12 cellular contexts compared by ENCODE assay signal in the genomic region with DNA sequence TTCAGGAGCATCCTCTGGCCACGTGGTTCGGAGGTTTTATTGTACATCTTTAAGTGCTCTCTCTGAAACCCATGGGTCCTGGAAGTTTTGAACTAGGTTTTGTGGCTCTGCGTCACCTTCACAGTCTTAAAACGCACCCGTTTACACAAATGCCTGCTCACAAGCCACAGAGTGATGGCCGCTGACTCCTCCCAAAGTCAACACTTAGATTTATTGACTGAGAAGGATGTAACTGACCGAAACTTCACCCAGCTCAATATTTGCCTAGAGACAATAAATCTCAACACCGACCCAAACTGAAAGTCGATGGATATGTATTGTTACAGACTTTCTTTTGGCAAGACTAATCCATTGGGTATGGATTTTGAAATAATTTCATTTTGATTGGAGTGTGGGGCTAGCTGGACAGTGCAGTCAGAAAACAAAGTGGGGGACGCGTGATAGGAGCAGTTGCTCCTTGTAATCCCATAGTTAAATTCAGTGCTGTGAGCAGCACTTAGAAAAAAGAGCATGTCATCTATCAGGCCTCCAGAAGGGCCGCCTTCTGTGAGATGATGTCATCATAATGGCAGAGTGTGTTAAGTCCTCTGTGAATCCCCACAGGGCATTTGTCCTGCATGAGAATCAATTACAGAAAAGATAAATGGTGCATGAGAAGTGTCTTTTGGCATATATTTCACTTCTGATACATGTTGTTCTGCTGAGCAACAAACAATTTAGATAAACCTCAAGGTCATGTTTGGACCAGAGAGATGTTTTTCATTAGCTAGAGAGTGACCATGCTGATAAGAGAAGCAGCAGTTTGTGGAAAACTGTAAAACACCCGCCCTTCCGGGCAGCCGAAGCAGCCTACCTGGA.
DNase-seq lines count a peak whose midpoint lies in the region; ATAC-seq and TF ChIP-seq lines count a peak whose summit lies in the region.
"Had no signal": no experiment of that assay in that cellular context is flagged by ENCODE, and none has a peak within 500 bp of the region (broad histone marks: within the 10 kb centered on the region; RNA-seq: fewer than 3 reads in every experiment).

No MANE protein-coding gene starts in this region.

- no peaks in the 10 kb centered on the region for H3K36me3 ChIP-seq in mucosa of descending colon (ENCODE audit: low read depth)

- H3K9me3 ChIP-seq in mucosa of descending colon: no peaks in the 10 kb centered on the region

- H3K4me3 ChIP-seq in choroid plexus epithelial cell (ENCODE audit: low read depth, low read length) (no peak overlapping the region), mucosa of descending colon (no peak overlapping the region)

- intact Hi-C loops in mucosa of descending colon (cut with DNase I, micrococcal nuclease): no loop called here

- TF ChIP-seq CTCF in choroid plexus epithelial cell (conservative IDR thresholded peaks at IDR 0.05; ENCODE audit: low read depth, low read length): no peak
- TF ChIP-seq CTCF in mucosa of descending colon (IDR thresholded peaks at IDR 0.05): no peak

- peak; percentile 88 for ATAC-seq in mucosa of descending colon
- no peak for ATAC-seq in HG03095 (IDR thresholded peaks at IDR 0.05; ENCODE audit: unreplicated experiment)
- ATAC-seq in GM21367 (IDR thresholded peaks at IDR 0.05; ENCODE audit: unreplicated experiment): no peak
- no peak for ATAC-seq in HG02588 (IDR thresholded peaks at IDR 0.05; ENCODE audit: unreplicated experiment)
- ATAC-seq: natural killer cell had no signal

- H3K4me1 ChIP-seq in mucosa of descending colon (ENCODE audit: low read depth): peaks cover 23% of the 10 kb centered on the region

- DNase-seq in DMS153 treated with DMSO at 0.1 percent for 48 hours (lab: John Stamatoyannopoulos, UW; ENCODE audit: unreplicated experiment) (peak; percentile 69), NCI-H2171 (lab: John Stamatoyannopoulos, UW) (peak; percentile 16), choroid plexus epithelial cell (ENCODE audit: low read depth) (peak; percentile 11), mucosa of descending colon (peak in 2 of 3 donors; percentile 53 to 77), NCI-H2196 (lab: John Stamatoyannopoulos, UW; ENCODE audit: unreplicated experiment) (no peak)
- DNase-seq: CD4-positive, alpha-beta memory T cell; natural killer cell; NCI-H526; stimulated activated CD4-positive, alpha-beta T cell treated with anti-CD3 and anti-CD28 coated beads, Interleukin-2, amount 100 ng/mL, for 24 hours had no signal
